20 cellular contexts compared by ENCODE assay signal in genomic region chr16:20610892-20611349, GRCh38. TPM values are rescaled to one million over a fixed set of nuclear protein-coding genes. Genes with fewer than 3 reads are reported as not detected.
DNase-seq lines count a peak whose midpoint lies in the region; ATAC-seq and TF ChIP-seq lines count a peak whose summit lies in the region.
"Had no signal": no experiment of that assay in that cellular context is flagged by ENCODE, and none has a peak within 500 bp of the region (broad histone marks: within the 10 kb centered on the region; RNA-seq: fewer than 3 reads in every experiment).

No MANE protein-coding gene starts in this region.

- intact Hi-C loops in left ventricle myocardium inferior (cut with micrococcal nuclease) = no loop called here

- CTCF ChIA-PET in HEK293 (lab: Yijun Ruan, JAX) = interaction anchor here (1.3 kb wide), 1 partner anchor 9 kb away, joined by 3 read pairs; no protein-coding TSS in a partner anchor

- POLR2A ChIA-PET in HEK293 (lab: Yijun Ruan, JAX) = no interaction called here

- H3K27me3 ChIP-seq in WERI-Rb-1 (ENCODE audit: insufficient read depth, low read depth, severe bottlenecking) = no peaks in the 10 kb centered on the region
- peaks cover 10% of the 10 kb centered on the region for H3K27me3 ChIP-seq in left ventricle myocardium inferior (ENCODE audit: low read depth)

- DNase-seq in WERI-Rb-1 = no peak
- DNase-seq in left ventricle myocardium inferior = peak; percentile 38
- DNase-seq in retina = peak; percentile 18
- DNase-seq in C1 segment of cervical spinal cord (lab: John Stamatoyannopoulos, UW) = no peak
- DNase-seq in hypothalamus (lab: John Stamatoyannopoulos, UW) = no peak
- DNase-seq: activated CD4-positive, alpha-beta T cell treated with anti-CD3 and anti-CD28 coated beads, Interleukin-2, amount 10 ng/mL, durations not matched to agents 7 days and 5 days; activated CD8-positive, alpha-beta memory T cell treated with anti-CD3 and anti-CD28 coated beads, Interleukin-2, amount 50 U/mL, for 4 hours; activated gamma-delta T cell treated with Interleukin-2 at 50 U/mL for 16 hours; NCI-H1694 treated with DMSO at 0.1 percent for 48 hours; T-cell had no signal

- no peaks in the 10 kb centered on the region for H3K4me1 ChIP-seq in HEK293 (ENCODE audit: control insufficient read depth, insufficient read depth, low read length)
- H3K4me1 ChIP-seq in left ventricle myocardium inferior = peaks cover 24% of the 10 kb centered on the region

- no peak overlapping the region for H3K4me3 ChIP-seq in HEK293 (ENCODE audit: low read depth, low read length)
- H3K4me3 ChIP-seq in WERI-Rb-1 (ENCODE audit: low read depth, low read length) = no peak overlapping the region
- H3K4me3 ChIP-seq in left ventricle myocardium inferior = no peak overlapping the region

- ATAC-seq in HG02678 (IDR thresholded peaks at IDR 0.05; ENCODE audit: unreplicated experiment) (no peak), HG03280 (IDR thresholded peaks at IDR 0.05; ENCODE audit: unreplicated experiment) (no peak)
- ATAC-seq: T-cell had no signal

- H3K36me3 ChIP-seq in HEK293 (ENCODE audit: control insufficient read depth in 2 of 2, insufficient read depth in 1 of 2, low read length in 2 of 2) (no peaks in the 10 kb centered on the region), WERI-Rb-1 (no peaks in the 10 kb centered on the region), left ventricle myocardium inferior (no peaks in the 10 kb centered on the region)

- no peak for TF ChIP-seq CTCF in HEK293 (tag by site-specific recombination; IDR thresholded peaks at IDR 0.05)
- TF ChIP-seq CTCF in WERI-Rb-1 (IDR thresholded peaks at IDR 0.05; ENCODE audit: low read depth, low read length) = no peak
- no peak for TF ChIP-seq CTCF in left ventricle myocardium inferior (IDR thresholded peaks at IDR 0.05; ENCODE audit: borderline replicate concordance)

- H3K9me3 ChIP-seq in HEK293 (ENCODE audit: control insufficient read depth, insufficient read depth, low read depth, low read length) (no peaks in the 10 kb centered on the region), WERI-Rb-1 (ENCODE audit: severe bottlenecking) (no peaks in the 10 kb centered on the region), left ventricle myocardium inferior (replicated peaks) (no peaks in the 10 kb centered on the region)

- H3K27ac ChIP-seq in HEK293 (ENCODE audit: extremely low read depth, low read depth, low read length) = no peak overlapping the region
- H3K27ac ChIP-seq in WERI-Rb-1 = peak overlapping the region; percentile 4; the same call in 1 of the 2 replicates
- H3K27ac ChIP-seq in left ventricle myocardium inferior (replicated peaks) = peak overlapping the region; percentile 70
- H3K27ac ChIP-seq: epithelial cell of prostate had no signal

TF ChIP-seq in HEK293, 187 proteins besides CTCF, POLR2A, EP300 and RAD21:
- peak; percentile 50 for TF ChIP-seq ZNF335 (tag by site-specific recombination; conservative IDR thresholded peaks at IDR 0.05)
- no peak for TF ChIP-seq ZNF580 (tag by site-specific recombination; IDR thresholded peaks at IDR 0.05)
- no peak for TF ChIP-seq KLF7 (tag by site-specific recombination; IDR thresholded peaks at IDR 0.05; ENCODE audit: borderline replicate concordance)

RNA-seq across cellular contexts. Expression of gene ACSM2B, which starts 34.8 kb away (rescaled TPM):
- total RNA-seq in left ventricle myocardium inferior = not detected
- total RNA-seq: activated CD4-positive, alpha-beta T cell treated with anti-CD3 and anti-CD28 coated beads, Interleukin-2, amount 10 ng/mL, durations not matched to agents 7 days and 5 days; frontal cortex; M059J; myocyte; NCI-H460; posterior vena cava; ureter had no signal

Comparison
In these comparisons a context has a peak if more than half of its experiments do, and no peak if none do; other contexts are left out.
1. DNase-seq: peak in left ventricle myocardium inferior (single experiment) and retina (single experiment); none in WERI-Rb-1 (single experiment), C1 segment of cervical spinal cord (0 of 14) and hypothalamus (0 of 51).